Comparison of ENCODE assay signal across 12 cellular contexts in genomic region chr4:139886798-139887197, GRCh38.
DNase-seq lines count a peak whose midpoint lies in the region; ATAC-seq and TF ChIP-seq lines count a peak whose summit lies in the region.
"Had no signal": no experiment of that assay in that cellular context is flagged by ENCODE, and none has a peak within 500 bp of the region (broad histone marks: within the 10 kb centered on the region; RNA-seq: fewer than 3 reads in every experiment).

No MANE protein-coding gene starts in this region.

- H3K4me2 ChIP-seq in mammary epithelial cell (ENCODE audit: insufficient read depth, low read depth, low read length) (peak overlapping the region; percentile 78), OCI-LY7 (ENCODE audit: low read length) (no peak overlapping the region; the same call in 1 of the 2 replicates)

- intact Hi-C loops in mammary epithelial cell (cut with micrococcal nuclease) = loop anchor here (5.0 to 10.0 kb wide), 3 partner anchors 222 to 366 kb away; partner anchors contain the start of genes MAML3 and MGST2
- intact Hi-C loops in lower lobe of right lung (cut with DNase I) = no loop called here
- intact Hi-C loops in tibial artery (cut with DNase I; ENCODE audit: low total_unique reads) = no loop called here
- intact Hi-C loops in OCI-LY7 (cut with micrococcal nuclease; ENCODE audit: unreplicated experiment) = no loop called here

- H3K27ac ChIP-seq in mammary epithelial cell (ENCODE audit: insufficient read depth, low read depth, low read length) = peak overlapping the region; percentile 83
- H3K27ac ChIP-seq in lower lobe of right lung = peak overlapping the region; percentile 70
- peak overlapping the region in 1 of 2 donors; percentile 9 for H3K27ac ChIP-seq in tibial artery
- no peak overlapping the region for H3K27ac ChIP-seq in OCI-LY7 (ENCODE audit: low read depth, low read length, poor library complexity, severe bottlenecking)

- H3K27me3 ChIP-seq in mammary epithelial cell (ENCODE audit: insufficient read depth, low read length) (no peaks in the 10 kb centered on the region), lower lobe of right lung (ENCODE audit: low read depth) (no peaks in the 10 kb centered on the region), tibial artery (no peaks in the 10 kb centered on the region)

- CTCF ChIA-PET in mammary epithelial cell (lab: Charles Lee; ENCODE audit: low non-redundant PET) = no interaction called here
- CTCF ChIA-PET in OCI-LY7 (lab: Charles Lee; ENCODE audit: unreplicated experiment) = no interaction called here

- H4K20me1 ChIP-seq in mammary epithelial cell (ENCODE audit: insufficient read depth, low read length) (no peaks in the 10 kb centered on the region), OCI-LY7 (ENCODE audit: insufficient read depth, low read length) (no peaks in the 10 kb centered on the region)

- POLR2A ChIA-PET in OCI-LY7 (lab: Charles Lee) = interaction anchor here (0.5 kb wide), 1 partner anchor 1427 kb away, joined by 4 read pairs; no protein-coding TSS in a partner anchor

- no peaks in the 10 kb centered on the region for H3K9me3 Mint-ChIP-seq in T-helper 2 cell treated with Interferon-gamma antibody and Interleukin-4, amounts not matched to agents 5 μg/mL and 100 μg/mL, for 36 hours

- no peak for ATAC-seq in lower lobe of right lung

- dilution Hi-C loops in mammary epithelial cell (cut with HindIII; ENCODE audit: low sequenced_read_pairs) = no loop called here

- H2AFZ ChIP-seq in mammary epithelial cell (ENCODE audit: low read depth, low read length) (peak overlapping the region; percentile 69), OCI-LY7 (ENCODE audit: low read length) (no peak overlapping the region)

- H3K9me3 ChIP-seq in mammary epithelial cell (replicated peaks; ENCODE audit: insufficient read depth, low read length) (no peaks in the 10 kb centered on the region), lower lobe of right lung (no peaks in the 10 kb centered on the region), tibial artery (no peaks in the 10 kb centered on the region), OCI-LY7 (ENCODE audit: low read length) (no peaks in the 10 kb centered on the region)

- H3K4me3 ChIP-seq in mammary epithelial cell (replicated peaks in 1 of 3; ENCODE audit: insufficient read depth in 1 of 3, low read depth in 2 of 3, low read length in 3 of 3) (peak overlapping the region; percentile 30 to 54 (median 49)), lower lobe of right lung (peak overlapping the region; percentile 35), tibial artery (peak overlapping the region; percentile 0 to 24), OCI-LY7 (ENCODE audit: low read depth, low read length, poor library complexity, severe bottlenecking) (no peak overlapping the region)

- H3K9me2 ChIP-seq in OCI-LY7 (ENCODE audit: insufficient read depth, low read length) = no peaks in the 10 kb centered on the region

- in situ Hi-C loops in mammary epithelial cell (cut with MboI; ENCODE audit: low sequenced_read_pairs in 2 of 2) = no loop called here

- H3K27me3 Mint-ChIP-seq in T-helper 2 cell treated with Interferon-gamma antibody and Interleukin-4, amounts not matched to agents 5 μg/mL and 100 μg/mL, for 36 hours (ENCODE audit: low read depth) = peaks cover 12% of the 10 kb centered on the region

- no peak overlapping the region for H3K27ac Mint-ChIP-seq in T-helper 2 cell treated with Interferon-gamma antibody and Interleukin-4, amounts not matched to agents 5 μg/mL and 100 μg/mL, for 36 hours

- BruUV-seq in mammary epithelial cell (replicated peaks; lab: Mats Ljungman, UMichigan) (no TSS peak), OCI-LY7 (replicated peaks; lab: Mats Ljungman, UMichigan) (no TSS peak)

- H3K9ac ChIP-seq in mammary epithelial cell (ENCODE audit: insufficient read depth, low read length) = peak overlapping the region; percentile 51

- H3K4me3 Mint-ChIP-seq in T-helper 2 cell treated with Interferon-gamma antibody and Interleukin-4, amounts not matched to agents 5 μg/mL and 100 μg/mL, for 36 hours = no peak overlapping the region

- no peaks in the 10 kb centered on the region for H3K36me3 Mint-ChIP-seq in T-helper 2 cell treated with Interferon-gamma antibody and Interleukin-4, amounts not matched to agents 5 μg/mL and 100 μg/mL, for 36 hours (ENCODE audit: low read depth)

- DNase-seq in NCI-H1092 treated with DMSO at 0.1 percent for 48 hours (lab: John Stamatoyannopoulos, UW) (peak; percentile 60), NCI-H1092 (lab: John Stamatoyannopoulos, UW) (no peak), mammary epithelial cell (no peak), lower lobe of right lung (no peak), tibial artery (no peak), OCI-LY7 (ENCODE audit: low spot score) (no peak), NCI-H1436 (lab: John Stamatoyannopoulos, UW) (no peak)
- DNase-seq in T-helper 2 cell treated with Interferon-gamma antibody and Interleukin-4, amounts not matched to agents 5 μg/mL and 100 μg/mL, for 36 hours (ENCODE audit: low spot score) = no peak
- DNase-seq: activated CD4-positive, alpha-beta T cell treated with anti-CD3 and anti-CD28 coated beads, Interleukin-2, amount 50 U/mL, for 4 hours; activated gamma-delta T cell; NCI-H1105 treated with DMSO at 0.1 percent for 48 hours; NCI-H82 had no signal

- H3K79me2 ChIP-seq in mammary epithelial cell (ENCODE audit: insufficient read depth, low read length) = no peaks in the 10 kb centered on the region
- H3K79me2 ChIP-seq in OCI-LY7 (ENCODE audit: insufficient read depth, low read depth, low read length) = no peaks in the 10 kb centered on the region

- no peaks in the 10 kb centered on the region for H3K36me3 ChIP-seq in mammary epithelial cell (ENCODE audit: insufficient read depth, low read length)
- H3K36me3 ChIP-seq in lower lobe of right lung = peaks cover 4% of the 10 kb centered on the region
- H3K36me3 ChIP-seq in tibial artery = peaks cover 0 to 13% (median 0%) of the 10 kb centered on the region in 3 donors
- no peaks in the 10 kb centered on the region for H3K36me3 ChIP-seq in OCI-LY7 (ENCODE audit: insufficient read depth, low read length)

- no peaks in the 10 kb centered on the region for H3K4me1 Mint-ChIP-seq in T-helper 2 cell treated with Interferon-gamma antibody and Interleukin-4, amounts not matched to agents 5 μg/mL and 100 μg/mL, for 36 hours (ENCODE audit: low read depth)

- H3K4me1 ChIP-seq in mammary epithelial cell (ENCODE audit: insufficient read depth, low read length) (peaks cover 38% of the 10 kb centered on the region), lower lobe of right lung (peaks cover 23% of the 10 kb centered on the region), tibial artery (peaks cover 0 to 28% (median 6%) of the 10 kb centered on the region in 4 donors), OCI-LY7 (ENCODE audit: insufficient read depth, low read length, poor library complexity, severe bottlenecking) (no peaks in the 10 kb centered on the region)

- WGBS in mammary epithelial cell (ENCODE audit: low coverage, missing lambda C conversion rate) = 6% methylated on average over 8 of the region's 8 CpGs

- TF ChIP-seq CTCF in mammary epithelial cell (conservative IDR thresholded peaks at IDR 0.05 in 1 of 2, IDR thresholded peaks at IDR 0.05 in 1 of 2; ENCODE audit: extremely low read depth in 1 of 2, insufficient read depth in 1 of 2, low read depth in 1 of 2, low read length in 2 of 2) (no peak), lower lobe of right lung (IDR thresholded peaks at IDR 0.05) (no peak), tibial artery (IDR thresholded peaks at IDR 0.05) (no peak), OCI-LY7 (conservative IDR thresholded peaks at IDR 0.05; ENCODE audit: low read length) (no peak)
